11 cellular contexts compared by ENCODE assay signal in genomic region chr17:60640503-60640902, GRCh38. TPM values are rescaled to one million over a fixed set of nuclear protein-coding genes. Genes with fewer than 3 reads are reported as not detected.
DNase-seq lines count a peak whose midpoint lies in the region; ATAC-seq and TF ChIP-seq lines count a peak whose summit lies in the region.
"Had no signal": no experiment of that assay in that cellular context is flagged by ENCODE, and none has a peak within 500 bp of the region (broad histone marks: within the 10 kb centered on the region; RNA-seq: fewer than 3 reads in every experiment).

No MANE protein-coding gene starts in this region.

- no peaks in the 10 kb centered on the region for H3K4me1 ChIP-seq in Loucy (ENCODE audit: insufficient read depth, low read length, poor library complexity, severe bottlenecking)

- DNase-seq in DMS53 (lab: John Stamatoyannopoulos, UW) (peak; percentile 22), DMS53 treated with DMSO at 0.1 percent for 48 hours (lab: John Stamatoyannopoulos, UW; ENCODE audit: unreplicated experiment) (no peak), chondrocyte (ENCODE audit: low spot score) (no peak), osteocyte (ENCODE audit: extremely low spot score, unreplicated experiment) (no peak), GDM1 (lab: John Stamatoyannopoulos, UW) (no peak)
- DNase-seq in activated naive CD4-positive, alpha-beta T cell treated with anti-CD3 and anti-CD28 coated beads, Interleukin-2, amount 50 U/mL, for 16 hours, result no peak
- DNase-seq: activated naive CD8-positive, alpha-beta T cell treated with anti-CD3 and anti-CD28 coated beads for 36 hours; immature natural killer cell; stimulated activated CD4-positive, alpha-beta T cell treated with anti-CD3 and anti-CD28 coated beads, Interleukin-4, amount 100 ng/mL, for 1 hour had no signal

- no peaks in the 10 kb centered on the region for H3K27me3 ChIP-seq in Loucy (ENCODE audit: insufficient read depth, low read length, poor library complexity, severe bottlenecking)

- H2AFZ ChIP-seq in Loucy (ENCODE audit: low read length), result no peak overlapping the region

- peaks cover 41% of the 10 kb centered on the region for H3K79me2 ChIP-seq in Loucy (ENCODE audit: insufficient read depth, low read length)

- H3K9ac ChIP-seq in Loucy (ENCODE audit: low read depth, low read length, poor library complexity, severe bottlenecking), result no peak overlapping the region

- no peaks in the 10 kb centered on the region for H3K9me2 ChIP-seq in Loucy (replicated peaks; ENCODE audit: low read depth, low read length)

- H3K27me3 Mint-ChIP-seq in chondrocyte (ENCODE audit: low read depth) (no peaks in the 10 kb centered on the region), osteocyte (ENCODE audit: unreplicated experiment) (no peaks in the 10 kb centered on the region)
- H3K27me3 Mint-ChIP-seq: activated naive CD8-positive, alpha-beta T cell treated with anti-CD3 and anti-CD28 coated beads for 36 hours had no signal

- H3K4me1 Mint-ChIP-seq in chondrocyte (ENCODE audit: low read depth), result peaks cover 7% of the 10 kb centered on the region
- peaks cover 14% of the 10 kb centered on the region for H3K4me1 Mint-ChIP-seq in osteocyte (ENCODE audit: unreplicated experiment)

- no peak overlapping the region for H3K4me2 ChIP-seq in Loucy (ENCODE audit: low read depth, low read length, poor library complexity, severe bottlenecking)

- TF ChIP-seq CTCF in Loucy (conservative IDR thresholded peaks at IDR 0.05; ENCODE audit: low read length) (peak; percentile 51), chondrocyte (IDR thresholded peaks at IDR 0.05) (peak; percentile 72), osteocyte (IDR thresholded peaks at IDR 0.05) (peak; percentile 52)

- H3F3A ChIP-seq in Loucy (ENCODE audit: low read depth), result no peaks in the 10 kb centered on the region

- H3K9me3 ChIP-seq in Loucy (ENCODE audit: insufficient read depth, low read depth, low read length), result no peaks in the 10 kb centered on the region

- no peaks in the 10 kb centered on the region for H3K9me3 Mint-ChIP-seq in chondrocyte (ENCODE audit: low read depth)
- no peaks in the 10 kb centered on the region for H3K9me3 Mint-ChIP-seq in osteocyte (ENCODE audit: unreplicated experiment)
- H3K9me3 Mint-ChIP-seq: activated naive CD8-positive, alpha-beta T cell treated with anti-CD3 and anti-CD28 coated beads for 36 hours; immature natural killer cell had no signal

- no peak for ATAC-seq in GM19397 (IDR thresholded peaks at IDR 0.05; ENCODE audit: unreplicated experiment)

- H3K27ac Mint-ChIP-seq in chondrocyte (ENCODE audit: unreplicated experiment) (no peak overlapping the region), osteocyte (ENCODE audit: unreplicated experiment) (no peak overlapping the region)
- H3K27ac Mint-ChIP-seq: activated naive CD8-positive, alpha-beta T cell treated with anti-CD3 and anti-CD28 coated beads for 36 hours; immature natural killer cell had no signal

- H3K4me3 Mint-ChIP-seq in chondrocyte (ENCODE audit: unreplicated experiment), result no peak overlapping the region
- H3K4me3 Mint-ChIP-seq in osteocyte (ENCODE audit: unreplicated experiment), result no peak overlapping the region
- H3K4me3 Mint-ChIP-seq: activated naive CD8-positive, alpha-beta T cell treated with anti-CD3 and anti-CD28 coated beads for 36 hours; immature natural killer cell had no signal

- H4K20me1 ChIP-seq in Loucy (ENCODE audit: insufficient read depth, low read length, poor library complexity, severe bottlenecking), result peaks cover 7% of the 10 kb centered on the region

- H3K36me3 Mint-ChIP-seq in chondrocyte (ENCODE audit: low read depth) (peaks cover 2% of the 10 kb centered on the region), osteocyte (ENCODE audit: unreplicated experiment) (peaks cover 24% of the 10 kb centered on the region)

- H3K4me3 ChIP-seq in Loucy (ENCODE audit: low read length, poor library complexity, severe bottlenecking), result no peak overlapping the region

- peaks cover 48% of the 10 kb centered on the region for H3K36me3 ChIP-seq in Loucy (ENCODE audit: insufficient read depth, low read length)

RNA-seq across cellular contexts. Expression of gene BCAS3, which starts 37.1 kb away (rescaled TPM):
- total RNA-seq in chondrocyte, result 22.6 to 31.1 TPM (median 26.4 TPM) in 3 replicates
- 35.7 and 43.4 TPM in 2 replicates for total RNA-seq in osteocyte

RNA-seq across cellular contexts. Expression of gene PPM1D, which starts 40.5 kb away (rescaled TPM):
- total RNA-seq in chondrocyte, result 11.9 to 13.3 TPM (median 13.1 TPM) in 3 replicates
- total RNA-seq in osteocyte, result 21.1 and 22.1 TPM in 2 replicates
